In the genomic region with DNA sequence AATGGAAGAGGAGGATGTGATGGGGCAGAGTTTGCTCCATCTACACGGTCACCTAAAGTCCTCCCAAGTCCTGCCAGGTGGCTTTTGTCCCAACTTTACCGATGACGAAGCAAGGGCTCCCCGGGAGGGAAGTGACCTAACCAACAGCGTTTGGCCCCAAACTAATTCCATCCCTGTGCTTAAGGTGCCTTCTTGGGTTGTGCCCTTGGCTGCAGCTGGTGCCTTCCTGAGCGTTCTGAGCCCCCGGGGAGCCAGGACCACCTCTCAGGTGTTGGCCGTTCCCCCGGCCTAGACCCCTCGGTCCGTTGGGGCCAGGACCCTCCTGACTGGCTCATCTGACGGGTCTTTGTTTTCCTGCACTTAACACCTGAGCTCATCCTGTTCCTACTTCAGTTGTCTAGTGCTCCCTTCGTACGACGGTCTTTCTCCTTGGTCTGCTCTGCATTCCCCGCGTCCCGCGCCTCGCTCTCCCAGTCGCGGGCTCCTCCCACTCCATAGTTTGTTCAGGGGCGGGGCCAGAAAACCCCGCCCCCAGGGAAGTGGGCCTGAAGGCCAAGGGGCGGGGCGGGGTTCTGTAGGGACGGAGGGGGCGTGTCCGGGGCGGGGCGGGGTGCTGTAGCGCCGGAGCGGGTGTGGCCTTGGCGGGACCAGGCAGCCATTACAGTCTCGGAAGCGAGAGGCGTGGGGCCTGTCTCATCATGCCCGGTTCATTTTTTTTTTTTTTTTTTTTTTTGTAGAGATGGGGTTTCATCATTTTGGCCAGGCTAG, we compare ENCODE assay signal across 8 cellular contexts. TPM values are rescaled to one million over a fixed set of nuclear protein-coding genes. Genes with fewer than 3 reads are reported as not detected.
A peak's percentile ranks its signal among the peaks of the same experiment; 100 is the strongest.
DNase-seq lines count a peak whose midpoint lies in the region; ATAC-seq and TF ChIP-seq lines count a peak whose summit lies in the region.

No MANE protein-coding gene starts in this region.

- ATAC-seq in GM18505 (IDR thresholded peaks at IDR 0.05; ENCODE audit: unreplicated experiment) (peak; percentile 69), HG03520 (IDR thresholded peaks at IDR 0.05; ENCODE audit: unreplicated experiment) (peak; percentile 54)

- peak; percentile 42 for TF ChIP-seq POLR2A in GM18505 (IDR thresholded peaks at IDR 0.05; ENCODE audit: borderline replicate concordance, extremely low read depth, insufficient read depth, insufficient read length)

- DNase-seq in NOMO-1 treated with DMSO at 0.1 percent for 48 hours (lab: John Stamatoyannopoulos, UW; ENCODE audit: unreplicated experiment) (peak; percentile 94), activated T-cell treated with anti-CD3 and anti-CD28 coated beads for 1 hour (ENCODE audit: low read depth) (peak; percentile 86), epithelial cell of esophagus (ENCODE audit: low read depth) (peak; percentile 97), mucosa of gallbladder (ENCODE audit: low spot score) (peak; percentile 93), DMS79 treated with DMSO at 0.1 percent for 48 hours (lab: John Stamatoyannopoulos, UW) (no peak)
- peak; percentile 96 for DNase-seq in stimulated activated CD8-positive, alpha-beta memory T cell treated with anti-CD3 and anti-CD28 coated beads, Interleukin-4, amount 100 ng/mL, for 48 hours

- peak overlapping the region; percentile 22 for H3K4me3 ChIP-seq in epithelial cell of esophagus (ENCODE audit: low read length)

- no peak for TF ChIP-seq CTCF in epithelial cell of esophagus (IDR thresholded peaks at IDR 0.05; ENCODE audit: insufficient read depth, low read depth, low read length, missing control alignments)

RNA-seq across cellular contexts. Expression of a gene that starts 0.8 kb away (rescaled TPM):
- 0.37 TPM for total RNA-seq in mucosa of gallbladder

RNA-seq across cellular contexts. Expression of a gene that starts 12.5 kb away (rescaled TPM):
- 14.2 TPM for total RNA-seq in mucosa of gallbladder

RNA-seq across cellular contexts. Expression of a gene that starts 34.5 kb away (rescaled TPM):
- 134 TPM for total RNA-seq in mucosa of gallbladder

RNA-seq across cellular contexts. Expression of a gene that starts 34.9 kb away (rescaled TPM):
- 18.4 TPM for total RNA-seq in mucosa of gallbladder

RNA-seq across cellular contexts. Expression of a gene that starts 53.6 kb away (rescaled TPM):
- 1.1 TPM for total RNA-seq in mucosa of gallbladder
